9 cellular contexts compared by ENCODE assay signal in genomic region chr14:70664698-70665447, GRCh38. TPM values are rescaled to one million over a fixed set of nuclear protein-coding genes. Genes with fewer than 3 reads are reported as not detected.
DNase-seq lines count a peak whose midpoint lies in the region; ATAC-seq and TF ChIP-seq lines count a peak whose summit lies in the region.
"Had no signal": no experiment of that assay in that cellular context is flagged by ENCODE, and none has a peak within 500 bp of the region (broad histone marks: within the 10 kb centered on the region; RNA-seq: fewer than 3 reads in every experiment).

No MANE protein-coding gene starts in this region.

- peaks cover 68% of the 10 kb centered on the region for H3K4me1 Mint-ChIP-seq in WTC11
- peaks cover 36% of the 10 kb centered on the region for H3K4me1 Mint-ChIP-seq in stimulated activated effector memory CD8-positive, alpha-beta T cell treated with anti-CD3 and anti-CD28 coated beads, Interleukin-12 subunit alpha, Interleukin-12 subunit beta, amount 100 ng/mL, for 72 hours
- no peaks in the 10 kb centered on the region for H3K4me1 Mint-ChIP-seq in natural killer cell treated with Interleukin-12 subunit alpha and Interleukin-12 subunit beta and Interleukin-15 and Interleukin-18, amount 100 ng/mL, for 72 hours (ENCODE audit: low read depth in 2 of 2)

- ATAC-seq in HG02763 (IDR thresholded peaks at IDR 0.05; ENCODE audit: unreplicated experiment) (peak; percentile 14), WTC11 (peak; percentile 11; the same call in 1 of the 2 replicates)
- ATAC-seq in stimulated activated effector memory CD8-positive, alpha-beta T cell treated with anti-CD3 and anti-CD28 coated beads, Interleukin-12 subunit alpha, Interleukin-12 subunit beta, amount 100 ng/mL, for 72 hours = no peak
- ATAC-seq in natural killer cell treated with Interleukin-12 subunit alpha and Interleukin-12 subunit beta and Interleukin-15 and Interleukin-18, amount 100 ng/mL, for 72 hours = no peak

- peaks cover 51% of the 10 kb centered on the region for H3K36me3 Mint-ChIP-seq in WTC11
- peaks cover 17% of the 10 kb centered on the region for H3K36me3 Mint-ChIP-seq in stimulated activated effector memory CD8-positive, alpha-beta T cell treated with anti-CD3 and anti-CD28 coated beads, Interleukin-12 subunit alpha, Interleukin-12 subunit beta, amount 100 ng/mL, for 72 hours
- no peaks in the 10 kb centered on the region for H3K36me3 Mint-ChIP-seq in natural killer cell treated with Interleukin-12 subunit alpha and Interleukin-12 subunit beta and Interleukin-15 and Interleukin-18, amount 100 ng/mL, for 72 hours

- POLR2A ChIA-PET in WTC11 (lab: Charles Lee) = interaction anchor here (0.5 to 0.6 kb wide), 2 partner anchors 10 to 306 kb away, joined by 3 to 4 read pairs; no protein-coding TSS in a partner anchor

- no peak overlapping the region; the same call in 1 of the 2 replicates for H3K4me3 Mint-ChIP-seq in WTC11
- no peak overlapping the region for H3K4me3 Mint-ChIP-seq in stimulated activated effector memory CD8-positive, alpha-beta T cell treated with anti-CD3 and anti-CD28 coated beads, Interleukin-12 subunit alpha, Interleukin-12 subunit beta, amount 100 ng/mL, for 72 hours
- H3K4me3 Mint-ChIP-seq in natural killer cell treated with Interleukin-12 subunit alpha and Interleukin-12 subunit beta and Interleukin-15 and Interleukin-18, amount 100 ng/mL, for 72 hours = no peak overlapping the region

- peak; percentile 72 for DNase-seq in DMS79 (lab: John Stamatoyannopoulos, UW)
- no peak for DNase-seq in DMS79 treated with DMSO at 0.1 percent for 48 hours (lab: John Stamatoyannopoulos, UW)
- DNase-seq in WTC11 (ENCODE audit: low spot score) = no peak
- DNase-seq in stimulated activated effector memory CD8-positive, alpha-beta T cell treated with anti-CD3 and anti-CD28 coated beads, Interleukin-12 subunit alpha, Interleukin-12 subunit beta, amount 100 ng/mL, for 72 hours (ENCODE audit: low spot score in 2 of 2) = no peak
- no peak for DNase-seq in natural killer cell treated with Interleukin-12 subunit alpha and Interleukin-12 subunit beta and Interleukin-15 and Interleukin-18, amount 100 ng/mL, for 72 hours (ENCODE audit: low spot score)
- DNase-seq in dermis blood vessel endothelial cell = no peak
- DNase-seq in A172 (ENCODE audit: low spot score) = no peak
- DNase-seq: cortex of kidney had no signal

- H3K27me3 Mint-ChIP-seq in WTC11 (ENCODE audit: low read depth) = no peaks in the 10 kb centered on the region
- H3K27me3 Mint-ChIP-seq in natural killer cell treated with Interleukin-12 subunit alpha and Interleukin-12 subunit beta and Interleukin-15 and Interleukin-18, amount 100 ng/mL, for 72 hours = peaks cover 0 to 4% of the 10 kb centered on the region in 2 donors

- H3K9me3 Mint-ChIP-seq in WTC11 = no peaks in the 10 kb centered on the region
- no peaks in the 10 kb centered on the region for H3K9me3 Mint-ChIP-seq in stimulated activated effector memory CD8-positive, alpha-beta T cell treated with anti-CD3 and anti-CD28 coated beads, Interleukin-12 subunit alpha, Interleukin-12 subunit beta, amount 100 ng/mL, for 72 hours
- no peaks in the 10 kb centered on the region for H3K9me3 Mint-ChIP-seq in natural killer cell treated with Interleukin-12 subunit alpha and Interleukin-12 subunit beta and Interleukin-15 and Interleukin-18, amount 100 ng/mL, for 72 hours

- CTCF ChIA-PET in WTC11 (lab: Charles Lee) = interaction anchor here (1.1 kb wide), 1 partner anchor 48 kb away, joined by 3 read pairs; no protein-coding TSS in a partner anchor

- peak overlapping the region; percentile 82 for H3K27ac Mint-ChIP-seq in WTC11
- H3K27ac Mint-ChIP-seq in stimulated activated effector memory CD8-positive, alpha-beta T cell treated with anti-CD3 and anti-CD28 coated beads, Interleukin-12 subunit alpha, Interleukin-12 subunit beta, amount 100 ng/mL, for 72 hours = peak overlapping the region; percentile 48
- H3K27ac Mint-ChIP-seq in natural killer cell treated with Interleukin-12 subunit alpha and Interleukin-12 subunit beta and Interleukin-15 and Interleukin-18, amount 100 ng/mL, for 72 hours = no peak overlapping the region

- no peak for TF ChIP-seq CTCF in WTC11 (IDR thresholded peaks at IDR 0.05)

TF ChIP-seq in WTC11, 78 proteins besides CTCF, POLR2A, EP300 and RAD21:
- TF ChIP-seq MYBL2 (CRISPR knock-in tag; IDR thresholded peaks at IDR 0.05) (no peak), ARID4B (CRISPR knock-in tag; IDR thresholded peaks at IDR 0.05; ENCODE audit: borderline replicate concordance) (no peak), ATF2 (CRISPR knock-in tag; IDR thresholded peaks at IDR 0.05; ENCODE audit: borderline replicate concordance, low read depth) (no peak), ZBTB21 (CRISPR knock-in tag; IDR thresholded peaks at IDR 0.05; ENCODE audit: borderline replicate concordance) (no peak), NR1H2 (CRISPR knock-in tag; IDR thresholded peaks at IDR 0.05) (no peak), FOXP4 (CRISPR knock-in tag; IDR thresholded peaks at IDR 0.05) (no peak), MLX (CRISPR knock-in tag; IDR thresholded peaks at IDR 0.05) (no peak), NFATC4 (CRISPR knock-in tag; IDR thresholded peaks at IDR 0.05) (no peak)

RNA-seq across cellular contexts. Expression of gene TTC9, which starts 23.2 kb away (rescaled TPM):
- 21.4 to 26.2 TPM (median 22.5 TPM) in 3 replicates for total RNA-seq in WTC11 (2021)
- 1 to 10 TPM; 1.5 to 1.6 TPM for total RNA-seq in natural killer cell treated with Interleukin-12 subunit alpha and Interleukin-12 subunit beta and Interleukin-15 and Interleukin-18, amount 100 ng/mL, for 72 hours
- total RNA-seq in dermis blood vessel endothelial cell = 0.23 and 0.34 TPM in 2 replicates
- 1.1 and 1.4 TPM in 2 replicates for total RNA-seq in A172 (2014; rRNA removed; shearing (Covaris generic))

Comparison
In these comparisons a context has a peak if more than half of its experiments do, and no peak if none do; other contexts are left out.
1. ATAC-seq: peak in HG02763 (single experiment) and WTC11 (single experiment); none in stimulated activated effector memory CD8-positive, alpha-beta T cell treated with anti-CD3 and anti-CD28 coated beads, Interleukin-12 subunit alpha, Interleukin-12 subunit beta, amount 100 ng/mL, for 72 hours (single experiment) and natural killer cell treated with Interleukin-12 subunit alpha and Interleukin-12 subunit beta and Interleukin-15 and Interleukin-18, amount 100 ng/mL, for 72 hours (0 of 2).
2. H3K27ac Mint-ChIP-seq: peak in WTC11 (single experiment) and stimulated activated effector memory CD8-positive, alpha-beta T cell treated with anti-CD3 and anti-CD28 coated beads, Interleukin-12 subunit alpha, Interleukin-12 subunit beta, amount 100 ng/mL, for 72 hours (single experiment); none in natural killer cell treated with Interleukin-12 subunit alpha and Interleukin-12 subunit beta and Interleukin-15 and Interleukin-18, amount 100 ng/mL, for 72 hours (0 of 2).